15 cellular contexts compared by ENCODE assay signal in the genomic region with DNA sequence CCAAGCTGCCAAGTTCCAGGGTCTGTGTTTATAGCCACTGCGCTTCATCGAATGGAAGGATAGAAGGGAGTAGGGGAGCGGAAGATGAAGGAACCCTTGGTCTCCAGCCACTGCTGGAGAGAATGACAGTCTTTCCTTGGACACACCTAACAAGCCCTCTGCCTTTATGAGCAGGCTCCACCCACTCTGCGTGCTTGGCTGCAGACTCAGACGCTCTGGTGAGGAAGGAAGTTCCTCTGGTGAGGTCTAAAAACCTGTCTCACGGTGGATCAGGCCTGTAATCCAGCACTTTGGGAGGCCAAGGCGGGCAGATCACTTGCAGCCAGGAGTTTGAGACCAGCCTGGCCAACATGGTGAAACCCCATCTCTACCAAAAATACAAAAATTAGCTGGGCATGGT. TPM values are rescaled to one million over a fixed set of nuclear protein-coding genes. Genes with fewer than 3 reads are reported as not detected.
DNase-seq lines count a peak whose midpoint lies in the region; ATAC-seq, FAIRE-seq and TF ChIP-seq lines count a peak whose summit lies in the region.
"Had no signal": no experiment of that assay in that cellular context is flagged by ENCODE, and none has a peak within 500 bp of the region (broad histone marks: within the 10 kb centered on the region; RNA-seq: fewer than 3 reads in every experiment).

No MANE protein-coding gene starts in this region.

- intact Hi-C loops in K562 (cut with micrococcal nuclease), result no loop called here
- intact Hi-C loops in left colon (cut with DNase I, micrococcal nuclease), result no loop called here

- FAIRE-seq in K562 (lab: Jason Lieb, UNC), result no peak
- FAIRE-seq: urothelium cell line had no signal

- no peak overlapping the region for H3K9ac ChIP-seq in K562 (ENCODE audit: insufficient read depth in 1 of 2, low read depth in 2 of 2, low read length in 2 of 2)

- POLR2A ChIA-PET in K562 (lab: Yijun Ruan, JAX), result no interaction called here

- no peaks in the 10 kb centered on the region for H3K4me1 ChIP-seq in K562 (replicated peaks in 1 of 2; ENCODE audit: control insufficient read depth in 2 of 2, insufficient read depth in 2 of 2, low read length in 2 of 2)

- WGBS in K562 (ENCODE audit: insufficient coverage, low coverage, missing lambda C conversion rate), result 4% methylated on average over 7 of the region's 7 CpGs

- H3K4me3 ChIP-seq in AG10803 (ENCODE audit: low read length) (no peak overlapping the region), K562 (no peak overlapping the region)
- H3K4me3 ChIP-seq: cardiac muscle cell, MG63 had no signal

- no peaks in the 10 kb centered on the region for H3K36me3 ChIP-seq in K562 (ENCODE audit: control insufficient read depth, insufficient read depth, low read length)
- H3K36me3 ChIP-seq: cardiac muscle cell, MG63 had no signal

- H2AFZ ChIP-seq in K562 (ENCODE audit: low read depth, low read length), result no peak overlapping the region

- TF ChIP-seq RAD21 in K562 (CRISPR knock-in tag; conservative IDR thresholded peaks at IDR 0.05 in 1 of 2, IDR thresholded peaks at IDR 0.05 in 1 of 2), result no peak

- H3K9me1 ChIP-seq in K562 (ENCODE audit: control insufficient read depth, insufficient read depth, low read length), result no peaks in the 10 kb centered on the region

- TF ChIP-seq POLR2A in K562 (conservative IDR thresholded peaks at IDR 0.05), result no peak

- no peaks in the 10 kb centered on the region for H4K20me1 ChIP-seq in K562 (replicated peaks; ENCODE audit: control insufficient read depth, insufficient read depth, low read length)

- in situ Hi-C loops in K562 (cut with MboI), result no loop called here

- ATAC-seq in K562 (peak; percentile 46), left colon (peak; percentile 100), GM18502 (IDR thresholded peaks at IDR 0.05; ENCODE audit: poor library complexity, unreplicated experiment) (no peak), GM19035 (IDR thresholded peaks at IDR 0.05; ENCODE audit: unreplicated experiment) (no peak)

- DNase-seq in AG10803 (ENCODE audit: low read depth) (peak; percentile 35), HPDE6-E6E7 (ENCODE audit: extremely low spot score) (peak; percentile 46), K562 (ENCODE audit: extremely low read depth in 1 of 4, low spot score in 3 of 4) (peak in 1 of 4 experiments; percentile 15), left colon (peak; percentile 75 to 78), amygdala (lab: John Stamatoyannopoulos, UW) (no peak), GM19240 (ENCODE audit: insufficient read length, low spot score) (no peak)
- DNase-seq: activated CD4-positive, alpha-beta T cell treated with anti-CD3 and anti-CD28 coated beads, Interleukin-2, amount 50 U/mL, for 1 hour; activated gamma-delta T cell treated with Interleukin-2 at 50 U/mL for 16 hours; MG63; SW 1271 had no signal

- no peak for TF ChIP-seq CTCF in AG10803 (conservative IDR thresholded peaks at IDR 0.05; ENCODE audit: low read length)
- no peak for TF ChIP-seq CTCF in K562 (IDR thresholded peaks at IDR 0.05 in 2 of 3, conservative IDR thresholded peaks at IDR 0.05 in 1 of 3; ENCODE audit: insufficient read depth in 2 of 3, low read depth in 1 of 3, low read length in 3 of 3)

- H3K79me2 ChIP-seq in K562 (ENCODE audit: control insufficient read depth, insufficient read depth, low read length), result no peaks in the 10 kb centered on the region

- peaks cover 13 to 68% of the 10 kb centered on the region in 2 experiments; a peak in 4 of 5 replicates for H3K27me3 ChIP-seq in K562 (ENCODE audit: control insufficient read depth in 2 of 2, insufficient read depth in 2 of 2, low read length in 2 of 2)
- H3K27me3 ChIP-seq: cardiac muscle cell, MG63 had no signal

- no TSS peak for BruUV-seq in K562 (replicated peaks; lab: Mats Ljungman, UMichigan)

- TF ChIP-seq EP300 in K562 (IDR thresholded peaks at IDR 0.05; ENCODE audit: low read length), result no peak

- no peak overlapping the region for H3K27ac ChIP-seq in K562 (ENCODE audit: extremely low read depth, low read depth, low read length)
- H3K27ac ChIP-seq: cardiac muscle cell had no signal

- no peaks in the 10 kb centered on the region for H3K9me3 ChIP-seq in K562 (replicated peaks; ENCODE audit: control insufficient read depth, insufficient read depth, low read depth, low read length)
- H3K9me3 ChIP-seq: MG63 had no signal

- CTCF ChIA-PET in K562 (lab: Yijun Ruan, JAX; ENCODE audit: low intra/inter-chr PET ratio), result no interaction called here

- no peak overlapping the region for H3K4me2 ChIP-seq in K562 (ENCODE audit: insufficient read depth, low read length)

TF ChIP-seq in K562, 482 proteins besides CTCF, POLR2A, EP300 and RAD21:
- TF ChIP-seq FUS (optimal IDR thresholded peaks at IDR 0.05; ENCODE audit: low read depth, low read length) (no peak), ID3 (CRISPR knock-in tag; IDR thresholded peaks at IDR 0.05) (no peak), ID3 (tag; IDR thresholded peaks at IDR 0.05) (no peak), POLR2H (tag; IDR thresholded peaks at IDR 0.05; ENCODE audit: low read depth) (no peak), SPI1 (IDR thresholded peaks at IDR 0.05; ENCODE audit: borderline replicate concordance, low read depth, low read length) (peak; percentile 40; the same call in 1 of the 2 replicates), ETV1 (tag; conservative IDR thresholded peaks at IDR 0.05; ENCODE audit: low read depth) (no peak), ZNF445 (CRISPR knock-in tag; IDR thresholded peaks at IDR 0.05; ENCODE audit: low read depth) (no peak)

RNA-seq across cellular contexts. Expression of gene MATN1, which starts 55.4 kb away (rescaled TPM):
- 2.0 and 5.9 TPM in 2 replicates for total RNA-seq in K562 (2011; cell fraction: chromatin; rRNA removed; ENCODE audit: low replicate concordance)
- total RNA-seq in K562 (2011; cell fraction: nucleolus; rRNA removed), result 4.5 and 5.4 TPM in 2 replicates
- 2.7 and 4.0 TPM in 2 replicates for total RNA-seq in K562 (2011; cell fraction: nucleoplasm; rRNA removed)
- 1.8 and 1.9 TPM in 2 replicates for total RNA-seq in K562 (2014; rRNA removed)
- total RNA-seq in K562 (2014; rRNA removed; fragmentation: Illumina TruSeq; extraction: Trizol), result 0.45 and 0.51 TPM in 2 replicates
- 0.79 and 1.2 TPM in 2 replicates for total RNA-seq in K562 (2015; rRNA removed; fragmentation: Illumina TruSeq; extraction: Trizol)
- total RNA-seq in K562 (2021), result 1.8 and 2.3 TPM in 2 replicates
- 0.89 and 1.5 TPM in 2 replicates for polyA plus RNA-seq in K562 (2011; rRNA removed)
- polyA plus RNA-seq in K562 (2011; cell fraction: cytosol; rRNA removed), result 0.78 and 2.4 TPM in 2 replicates
- polyA plus RNA-seq in K562 (2011; cell fraction: nucleus; rRNA removed), result 3.5 and 9.8 TPM in 2 replicates
- polyA plus RNA-seq in K562 (2012), result 1.9 and 2.4 TPM in 2 replicates
- 1.1 and 1.6 TPM in 2 replicates for polyA plus RNA-seq in K562 (2014; fragmentation: Illumina TruSeq; extraction: Trizol)
- polyA plus RNA-seq in K562 (2014; fragmentation: Nextera tagmentation; extraction: Ambion mirVana), result under 1 TPM; 0.10 to 0.18 TPM
- polyA plus RNA-seq in K562 (2014; rRNA removed), result 1.6 and 3.6 TPM in 2 replicates
- 0.48 and 0.88 TPM in 2 replicates for polyA minus RNA-seq in K562 (2011; rRNA and poly(A)+ RNA removed)
- 1.4 and 1.6 TPM in 2 replicates for polyA minus RNA-seq in K562 (2011; cell fraction: cytosol; rRNA and poly(A)+ RNA removed)
- 1.4 and 3.4 TPM in 2 replicates for polyA minus RNA-seq in K562 (2011; cell fraction: nucleus; rRNA and poly(A)+ RNA removed)
- not detected for total RNA-seq in left colon
- total RNA-seq: epithelial cell of proximal tubule had no signal

Comparison
In these comparisons a context has a peak if more than half of its experiments do, and no peak if none do; other contexts are left out.
1. DNase-seq: peak in AG10803 (single experiment), HPDE6-E6E7 (single experiment) and left colon (2 of 2); none in amygdala (0 of 56) and GM19240 (single experiment).
2. ATAC-seq: peak in K562 (single experiment) and left colon (single experiment); none in GM18502 (single experiment) and GM19035 (single experiment).